ENCODE assay signal across 8 cellular contexts in genomic region chr12:94676011-94676709, GRCh38. TPM values are rescaled to one million over a fixed set of nuclear protein-coding genes. Genes with fewer than 3 reads are reported as not detected.
DNase-seq lines count a peak whose midpoint lies in the region; ATAC-seq, FAIRE-seq and TF ChIP-seq lines count a peak whose summit lies in the region.

No MANE protein-coding gene starts in this region.

- H3K9me2 ChIP-seq in PC-9 (ENCODE audit: insufficient read depth): no peaks in the 10 kb centered on the region

- TF ChIP-seq CTCF in natural killer cell (IDR thresholded peaks at IDR 0.05) (no peak), PC-9 (conservative IDR thresholded peaks at IDR 0.05) (no peak)

- no peak overlapping the region for H3K4me3 ChIP-seq in PC-9

- peaks cover 7% of the 10 kb centered on the region for H3K27me3 Mint-ChIP-seq in activated T-cell treated with anti-CD3 and anti-CD28 coated beads, Interleukin-2, amount 50 U/mL, for 24 hours
- peaks cover 26% of the 10 kb centered on the region for H3K27me3 Mint-ChIP-seq in activated T-helper 2 cell treated with anti-CD3 and anti-CD28 coated beads, Interferon-gamma antibody, Interleukin-2, Interleukin-4, amounts not matched to agents 10 μg/mL and 5 μg/mL and 100 μg/mL, durations not matched to agents 14 hours and 24 hours and 36 hours (ENCODE audit: low read depth)
- no peaks in the 10 kb centered on the region for H3K27me3 Mint-ChIP-seq in natural killer cell (ENCODE audit: low read depth in 2 of 2)

- no TSS peak for BruUV-seq in PC-9 (replicated peaks; lab: Mats Ljungman, UMichigan)

- no peak overlapping the region for H3K4me3 Mint-ChIP-seq in activated T-cell treated with anti-CD3 and anti-CD28 coated beads, Interleukin-2, amount 50 U/mL, for 24 hours
- H3K4me3 Mint-ChIP-seq in activated T-helper 2 cell treated with anti-CD3 and anti-CD28 coated beads, Interferon-gamma antibody, Interleukin-2, Interleukin-4, amounts not matched to agents 10 μg/mL and 5 μg/mL and 100 μg/mL, durations not matched to agents 14 hours and 24 hours and 36 hours (ENCODE audit: low read depth): no peak overlapping the region
- H3K4me3 Mint-ChIP-seq in natural killer cell: peak overlapping the region; percentile 87

- no peak overlapping the region for H3K27ac ChIP-seq in PC-9

- peaks cover 20% of the 10 kb centered on the region for H3K4me1 ChIP-seq in PC-9 (replicated peaks; ENCODE audit: insufficient read depth)

- POLR2A ChIA-PET in PC-9 (lab: Charles Lee; ENCODE audit: unreplicated experiment): no interaction called here

- peaks cover 19% of the 10 kb centered on the region for H3K4me1 Mint-ChIP-seq in activated T-cell treated with anti-CD3 and anti-CD28 coated beads, Interleukin-2, amount 50 U/mL, for 24 hours (ENCODE audit: low read depth)
- H3K4me1 Mint-ChIP-seq in activated T-helper 2 cell treated with anti-CD3 and anti-CD28 coated beads, Interferon-gamma antibody, Interleukin-2, Interleukin-4, amounts not matched to agents 10 μg/mL and 5 μg/mL and 100 μg/mL, durations not matched to agents 14 hours and 24 hours and 36 hours (ENCODE audit: low read depth): peaks cover 9% of the 10 kb centered on the region
- peaks cover 56 to 58% of the 10 kb centered on the region in 2 donors for H3K4me1 Mint-ChIP-seq in natural killer cell

- DNase-seq in activated T-cell treated with anti-CD3 and anti-CD28 coated beads, Interleukin-2, amount 50 U/mL, for 24 hours: no peak
- DNase-seq in activated T-cell treated with anti-CD3 and anti-CD28 coated beads, Interleukin-2, amount 50 U/mL, for 48 hours: no peak
- DNase-seq in activated T-helper 2 cell treated with anti-CD3 and anti-CD28 coated beads, Interferon-gamma antibody, Interleukin-2, Interleukin-4, amounts not matched to agents 10 μg/mL and 5 μg/mL and 100 μg/mL, durations not matched to agents 14 hours and 24 hours and 36 hours (ENCODE audit: low spot score): peak; percentile 10
- DNase-seq in natural killer cell (peak; percentile 39), PC-9 (no peak), urothelium cell line (ENCODE audit: low spot score) (no peak), GOT3 (lab: John Stamatoyannopoulos, UW) (no peak)

- intact Hi-C loops in activated T-helper 2 cell treated with anti-CD3 and anti-CD28 coated beads, Interferon-gamma antibody, Interleukin-2, Interleukin-4, amounts not matched to agents 10 μg/mL and 5 μg/mL and 100 μg/mL, durations not matched to agents 14 hours and 24 hours and 36 hours (cut with micrococcal nuclease): no loop called here
- intact Hi-C loops in natural killer cell (cut with micrococcal nuclease) (loop anchor here (1.0 to 5.0 kb wide), 6 partner anchors 28 to 414 kb away; partner anchors contain the start of gene NDUFA12), PC-9 (cut with micrococcal nuclease; ENCODE audit: unreplicated experiment) (no loop called here)

- 0 out of 2 replicates have a peak, but pooled peaks cover 9% of the 10 kb centered on the region for H3F3A ChIP-seq in PC-9 (ENCODE audit: insufficient read depth, low read depth)

- H3K27ac Mint-ChIP-seq in activated T-cell treated with anti-CD3 and anti-CD28 coated beads, Interleukin-2, amount 50 U/mL, for 24 hours: peak overlapping the region; percentile 10
- peak overlapping the region; percentile 31 for H3K27ac Mint-ChIP-seq in activated T-helper 2 cell treated with anti-CD3 and anti-CD28 coated beads, Interferon-gamma antibody, Interleukin-2, Interleukin-4, amounts not matched to agents 10 μg/mL and 5 μg/mL and 100 μg/mL, durations not matched to agents 14 hours and 24 hours and 36 hours
- peak overlapping the region; percentile 95 for H3K27ac Mint-ChIP-seq in natural killer cell

- no peaks in the 10 kb centered on the region for H3K27me3 ChIP-seq in PC-9 (ENCODE audit: insufficient read depth, low read depth)

- H3K36me3 Mint-ChIP-seq in activated T-cell treated with anti-CD3 and anti-CD28 coated beads, Interleukin-2, amount 50 U/mL, for 24 hours (ENCODE audit: low read depth): no peaks in the 10 kb centered on the region
- no peaks in the 10 kb centered on the region for H3K36me3 Mint-ChIP-seq in activated T-helper 2 cell treated with anti-CD3 and anti-CD28 coated beads, Interferon-gamma antibody, Interleukin-2, Interleukin-4, amounts not matched to agents 10 μg/mL and 5 μg/mL and 100 μg/mL, durations not matched to agents 14 hours and 24 hours and 36 hours (ENCODE audit: low read depth)
- H3K36me3 Mint-ChIP-seq in natural killer cell: no peaks in the 10 kb centered on the region

- no peak overlapping the region for H2AFZ ChIP-seq in PC-9

- H3K36me3 ChIP-seq in PC-9 (ENCODE audit: low read depth): no peaks in the 10 kb centered on the region

- ATAC-seq in HG03108 (IDR thresholded peaks at IDR 0.05; ENCODE audit: unreplicated experiment) (peak; percentile 68), natural killer cell (peak; percentile 84 to 96 (median 93))

- no peaks in the 10 kb centered on the region for H3K9me3 ChIP-seq in PC-9 (ENCODE audit: insufficient read depth, low read depth)

- H3K79me2 ChIP-seq in PC-9 (ENCODE audit: low read depth): no peaks in the 10 kb centered on the region

- H4K20me1 ChIP-seq in PC-9 (ENCODE audit: insufficient read depth): no peaks in the 10 kb centered on the region

- no peaks in the 10 kb centered on the region for H3K9me3 Mint-ChIP-seq in activated T-cell treated with anti-CD3 and anti-CD28 coated beads, Interleukin-2, amount 50 U/mL, for 24 hours
- no peaks in the 10 kb centered on the region for H3K9me3 Mint-ChIP-seq in activated T-helper 2 cell treated with anti-CD3 and anti-CD28 coated beads, Interferon-gamma antibody, Interleukin-2, Interleukin-4, amounts not matched to agents 10 μg/mL and 5 μg/mL and 100 μg/mL, durations not matched to agents 14 hours and 24 hours and 36 hours
- peaks cover 0 to 3% of the 10 kb centered on the region in 2 donors for H3K9me3 Mint-ChIP-seq in natural killer cell

- FAIRE-seq in urothelium cell line (lab: Jason Lieb, UNC): no peak

- H3K4me2 ChIP-seq in PC-9: no peak overlapping the region

- CTCF ChIA-PET in PC-9 (lab: Charles Lee): no interaction called here

RNA-seq across cellular contexts. Expression of gene TMCC3, which starts 25.8 kb away (rescaled TPM):
- total RNA-seq in activated T-helper 2 cell treated with anti-CD3 and anti-CD28 coated beads, Interferon-gamma antibody, Interleukin-2, Interleukin-4, amounts not matched to agents 10 μg/mL and 5 μg/mL and 100 μg/mL, durations not matched to agents 14 hours and 24 hours and 36 hours: 0.05 and 0.14 TPM in 2 replicates
- total RNA-seq in natural killer cell (10 to 100 TPM; 20.1 to 29.3 (median 21.6) TPM), PC-9 (2021) (10.0 and 19.9 TPM in 2 replicates)

Comparison
In these comparisons a context has a peak if more than half of its experiments do, and no peak if none do; other contexts are left out.
1. DNase-seq: peak in activated T-helper 2 cell treated with anti-CD3 and anti-CD28 coated beads, Interferon-gamma antibody, Interleukin-2, Interleukin-4, amounts not matched to agents 10 μg/mL and 5 μg/mL and 100 μg/mL, durations not matched to agents 14 hours and 24 hours and 36 hours (single experiment) and natural killer cell (single experiment); none in activated T-cell treated with anti-CD3 and anti-CD28 coated beads, Interleukin-2, amount 50 U/mL, for 24 hours (single experiment), activated T-cell treated with anti-CD3 and anti-CD28 coated beads, Interleukin-2, amount 50 U/mL, for 48 hours (0 of 2), PC-9 (0 of 2), urothelium cell line (single experiment) and GOT3 (single experiment).
2. H3K27ac Mint-ChIP-seq: peak in every context shown above with its lines; median percentile 95 in natural killer cell; 31 in activated T-helper 2 cell treated with anti-CD3 and anti-CD28 coated beads, Interferon-gamma antibody, Interleukin-2, Interleukin-4, amounts not matched to agents 10 μg/mL and 5 μg/mL and 100 μg/mL, durations not matched to agents 14 hours and 24 hours and 36 hours; 10 in activated T-cell treated with anti-CD3 and anti-CD28 coated beads, Interleukin-2, amount 50 U/mL, for 24 hours.